In the genomic region with DNA sequence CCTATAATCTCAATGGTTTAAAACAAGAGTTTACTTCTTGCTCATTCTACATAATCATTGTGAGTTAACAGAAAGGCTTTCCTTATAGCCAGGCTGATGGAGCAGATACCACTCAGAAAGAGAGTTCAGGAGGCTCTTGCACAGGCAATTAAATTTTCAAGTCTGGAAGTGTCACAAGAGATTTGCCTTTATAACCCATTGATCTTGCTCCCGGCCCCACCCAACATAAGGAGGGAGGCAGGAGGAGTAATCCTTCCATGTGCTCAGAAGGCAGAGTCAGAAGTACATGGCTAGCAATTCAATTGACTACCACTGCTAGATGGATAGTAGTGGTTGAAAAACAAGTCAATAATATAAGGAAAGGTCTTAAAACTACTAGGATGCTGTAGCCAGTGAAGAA, we compare ENCODE assay signal across 20 cellular contexts.
DNase-seq lines count a peak whose midpoint lies in the region; ATAC-seq and TF ChIP-seq lines count a peak whose summit lies in the region.
"Had no signal": no experiment of that assay in that cellular context is flagged by ENCODE, and none has a peak within 500 bp of the region (broad histone marks: within the 10 kb centered on the region; RNA-seq: fewer than 3 reads in every experiment).

No MANE protein-coding gene starts in this region.

- no peaks in the 10 kb centered on the region for H3K36me3 Mint-ChIP-seq in progenitor cell of endocrine pancreas (ENCODE audit: insufficient read depth)
- H3K36me3 Mint-ChIP-seq: CD14-positive monocyte; CD4-positive, alpha-beta memory T cell; CD4-positive, CD25-positive, alpha-beta regulatory T cell; CD8-positive, alpha-beta memory T cell had no signal

- H3K4me3 ChIP-seq in WERI-Rb-1 (ENCODE audit: low read depth, low read length), result no peak overlapping the region
- H3K4me3 ChIP-seq: BLaER1 had no signal

- H3K27me3 ChIP-seq in WERI-Rb-1 (ENCODE audit: insufficient read depth, low read depth, severe bottlenecking), result no peaks in the 10 kb centered on the region
- H3K27me3 ChIP-seq: BE2C, BLaER1 had no signal

- no peaks in the 10 kb centered on the region for H3K9me3 ChIP-seq in WERI-Rb-1 (ENCODE audit: severe bottlenecking)
- H3K9me3 ChIP-seq: BE2C, BLaER1 had no signal

- no peaks in the 10 kb centered on the region for H3K36me3 ChIP-seq in WERI-Rb-1
- H3K36me3 ChIP-seq: BE2C, BLaER1 had no signal

- peaks cover 10% of the 10 kb centered on the region for H3K27me3 Mint-ChIP-seq in progenitor cell of endocrine pancreas
- H3K27me3 Mint-ChIP-seq: CD4-positive, alpha-beta memory T cell; CD4-positive, CD25-positive, alpha-beta regulatory T cell; CD8-positive, alpha-beta memory T cell had no signal

- peaks cover 3% of the 10 kb centered on the region for H3K9me3 Mint-ChIP-seq in progenitor cell of endocrine pancreas (ENCODE audit: low read depth)

- H3K4me3 Mint-ChIP-seq in progenitor cell of endocrine pancreas (ENCODE audit: low read depth), result no peak overlapping the region
- H3K4me3 Mint-ChIP-seq: CD14-positive monocyte; CD4-positive, alpha-beta memory T cell; CD4-positive, CD25-positive, alpha-beta regulatory T cell; CD8-positive, alpha-beta memory T cell had no signal

- ATAC-seq in HG03039 (IDR thresholded peaks at IDR 0.05; ENCODE audit: unreplicated experiment), result no peak

- peak overlapping the region; percentile 11 for H3K27ac Mint-ChIP-seq in progenitor cell of endocrine pancreas
- H3K27ac Mint-ChIP-seq: CD14-positive monocyte; CD4-positive, alpha-beta memory T cell; CD4-positive, CD25-positive, alpha-beta regulatory T cell; CD8-positive, alpha-beta memory T cell had no signal

- TF ChIP-seq CTCF in WERI-Rb-1 (IDR thresholded peaks at IDR 0.05; ENCODE audit: low read depth, low read length), result no peak
- no peak for TF ChIP-seq CTCF in progenitor cell of endocrine pancreas (IDR thresholded peaks at IDR 0.05; ENCODE audit: unreplicated experiment)

- H3K27ac ChIP-seq in WERI-Rb-1, result no peak overlapping the region
- H3K27ac ChIP-seq: BLaER1 had no signal

- peak; percentile 57 for DNase-seq in NCI-H82 (lab: John Stamatoyannopoulos, UW)
- no peak for DNase-seq in NCI-H82 treated with DMSO at 0.1 percent for 48 hours (lab: John Stamatoyannopoulos, UW; ENCODE audit: unreplicated experiment)
- peak; percentile 49 for DNase-seq in WERI-Rb-1
- no peak for DNase-seq in progenitor cell of endocrine pancreas (ENCODE audit: low spot score, unreplicated experiment)
- no peak for DNase-seq in NCI-H2107 treated with DMSO at 0.1 percent for 48 hours (lab: John Stamatoyannopoulos, UW; ENCODE audit: unreplicated experiment)
- DNase-seq: 8988T; ACHN; BE2C; C1 segment of cervical spinal cord; CD4-positive, alpha-beta memory T cell; CD4-positive, CD25-positive, alpha-beta regulatory T cell; CD8-positive, alpha-beta memory T cell; COR-L47; DMS 273 treated with DMSO at 0.1 percent for 48 hours; DMS153; DMS79 treated with DMSO at 0.1 percent for 48 hours; GF-D8 had no signal

- H3K4me1 Mint-ChIP-seq in progenitor cell of endocrine pancreas (ENCODE audit: low read depth), result no peaks in the 10 kb centered on the region
- H3K4me1 Mint-ChIP-seq: CD14-positive monocyte; CD4-positive, alpha-beta memory T cell; CD4-positive, CD25-positive, alpha-beta regulatory T cell; CD8-positive, alpha-beta memory T cell had no signal

Comparison
In these comparisons a context has a peak if more than half of its experiments do, and no peak if none do; other contexts are left out.
1. DNase-seq: peak in NCI-H82 (single experiment) and WERI-Rb-1 (single experiment); none in NCI-H82 treated with DMSO at 0.1 percent for 48 hours (single experiment), progenitor cell of endocrine pancreas (single experiment) and NCI-H2107 treated with DMSO at 0.1 percent for 48 hours (single experiment).